In genomic region chr5:148186248-148187003, GRCh38 we compare ENCODE assay signal across 9 cellular contexts. TPM values are rescaled to one million over a fixed set of nuclear protein-coding genes. Genes with fewer than 3 reads are reported as not detected.
DNase-seq lines count a peak whose midpoint lies in the region; ATAC-seq and TF ChIP-seq lines count a peak whose summit lies in the region.
"Had no signal": no experiment of that assay in that cellular context is flagged by ENCODE, and none has a peak within 500 bp of the region (broad histone marks: within the 10 kb centered on the region; RNA-seq: fewer than 3 reads in every experiment).

No MANE protein-coding gene starts in this region.

- in situ Hi-C loops in G401 (cut with HindIII; ENCODE audit: low sequenced_read_pairs) = no loop called here

- ATAC-seq in GM21825 (IDR thresholded peaks at IDR 0.05; ENCODE audit: unreplicated experiment) (peak; percentile 60), SK-N-SH treated with all-trans-retinoic acid at 6 μM for 48 hours (no peak)

- DNase-seq in Daoy (ENCODE audit: low read depth) (peak; percentile 70), NCI-H460 (ENCODE audit: extremely low read depth, low read depth) (peak; percentile 85), foreskin fibroblast (peak; percentile 1), medulla oblongata (ENCODE audit: extremely low spot score) (no peak), G401 (ENCODE audit: low spot score) (no peak), NCI-H82 (lab: John Stamatoyannopoulos, UW) (no peak)
- DNase-seq: dorsolateral prefrontal cortex had no signal

- TF ChIP-seq CTCF in foreskin fibroblast (IDR thresholded peaks at IDR 0.05; ENCODE audit: low read depth, low read length) = no peak

- H3K4me3 ChIP-seq in foreskin fibroblast (ENCODE audit: low read depth in 1 of 2, low read length in 2 of 2) = no peak overlapping the region
- H3K4me3 ChIP-seq: dorsolateral prefrontal cortex had no signal

TF ChIP-seq in SK-N-SH treated with all-trans-retinoic acid at 6 μM for 48 hours, 23 proteins besides CTCF, POLR2A, EP300 and RAD21:
- TF ChIP-seq ZFP30 (CRISPR knock-in tag; IDR thresholded peaks at IDR 0.05) (no peak), ISL1 (CRISPR knock-in tag; IDR thresholded peaks at IDR 0.05) (no peak), PPARA (CRISPR knock-in tag; IDR thresholded peaks at IDR 0.05; ENCODE audit: borderline replicate concordance) (no peak), RARB (CRISPR knock-in tag; IDR thresholded peaks at IDR 0.05) (no peak), TSHZ2 (CRISPR knock-in tag; IDR thresholded peaks at IDR 0.05) (no peak), ZC3H10 (CRISPR knock-in tag; IDR thresholded peaks at IDR 0.05) (no peak), GLIS3 (CRISPR knock-in tag; IDR thresholded peaks at IDR 0.05) (no peak), PATZ1 (CRISPR knock-in tag; IDR thresholded peaks at IDR 0.05; ENCODE audit: borderline replicate concordance) (no peak), SNAI2 (CRISPR knock-in tag; IDR thresholded peaks at IDR 0.05) (no peak), BACH2 (CRISPR knock-in tag; IDR thresholded peaks at IDR 0.05; ENCODE audit: borderline replicate concordance) (no peak), ZFP3 (CRISPR knock-in tag; IDR thresholded peaks at IDR 0.05) (no peak), TCF4 (CRISPR knock-in tag; IDR thresholded peaks at IDR 0.05; ENCODE audit: borderline replicate concordance) (no peak)

RNA-seq across cellular contexts. Expression of gene SPINK6, which starts 16.4 kb away (rescaled TPM):
- total RNA-seq in Daoy (2014; rRNA removed; shearing (Covaris generic)) = not detected in 2 replicates
- total RNA-seq in NCI-H460 (2014; rRNA removed; shearing (Covaris generic)) = 0.52 and 0.59 TPM in 2 replicates
- polyA plus RNA-seq in NCI-H460 (2014; cell fraction: nucleus; rRNA removed) = not detected in 2 replicates
- total RNA-seq in G401 (2014; rRNA removed; shearing (Covaris generic)) = not detected in 2 replicates
- total RNA-seq: dorsolateral prefrontal cortex had no signal

RNA-seq across cellular contexts. Expression of gene SPINK14, which starts 18.1 kb away (rescaled TPM):
- not detected in 2 replicates for total RNA-seq in Daoy (2014; rRNA removed; shearing (Covaris generic))
- not detected in 2 replicates for total RNA-seq in NCI-H460 (2014; rRNA removed; shearing (Covaris generic))
- polyA plus RNA-seq in NCI-H460 (2014; cell fraction: nucleus; rRNA removed) = not detected in 2 replicates
- total RNA-seq in G401 (2014; rRNA removed; shearing (Covaris generic)) = not detected in 2 replicates
- total RNA-seq: dorsolateral prefrontal cortex had no signal

RNA-seq across cellular contexts. Expression of gene MARCOL, which starts 51.9 kb away (rescaled TPM):
- not detected in 2 replicates for total RNA-seq in Daoy (2014; rRNA removed; shearing (Covaris generic))
- total RNA-seq in NCI-H460 (2014; rRNA removed; shearing (Covaris generic)) = 2.3 and 3.8 TPM in 2 replicates
- polyA plus RNA-seq in NCI-H460 (2014; cell fraction: nucleus; rRNA removed) = 2.8 and 3.8 TPM in 2 replicates
- not detected in 2 replicates for total RNA-seq in G401 (2014; rRNA removed; shearing (Covaris generic))
- total RNA-seq: dorsolateral prefrontal cortex had no signal

Comparison
In these comparisons a context has a peak if more than half of its experiments do, and no peak if none do; other contexts are left out.
1. DNase-seq: peak in Daoy (single experiment), NCI-H460 (single experiment) and foreskin fibroblast (2 of 2); none in medulla oblongata (single experiment), G401 (single experiment) and NCI-H82 (single experiment).